ENCODE assay signal across 11 cellular contexts in the genomic region with DNA sequence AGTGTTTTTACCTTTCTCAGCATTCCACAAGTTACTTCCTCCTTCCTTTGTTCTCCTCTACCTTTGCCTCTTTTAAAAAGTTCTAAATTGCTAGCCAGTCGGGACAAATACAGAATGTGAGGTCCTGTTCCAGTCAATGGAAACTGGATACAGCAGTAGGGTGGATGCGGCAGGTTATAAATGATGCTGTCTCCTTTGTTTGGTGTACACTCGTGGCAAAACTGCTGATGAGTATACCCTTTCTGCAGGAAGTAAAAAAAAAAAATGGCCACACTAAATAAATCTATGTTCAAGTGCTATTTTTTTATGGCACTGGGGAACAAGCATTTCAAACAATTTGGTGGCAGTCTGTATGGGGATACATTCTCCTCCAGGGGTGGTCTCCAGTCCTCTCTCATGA. TPM values are rescaled to one million over a fixed set of nuclear protein-coding genes. Genes with fewer than 3 reads are reported as not detected.
A peak's percentile ranks its signal among the peaks of the same experiment; 100 is the strongest.
DNase-seq lines count a peak whose midpoint lies in the region; ATAC-seq, FAIRE-seq and TF ChIP-seq lines count a peak whose summit lies in the region.
"Had no signal": no experiment of that assay in that cellular context is flagged by ENCODE, and none has a peak within 500 bp of the region (broad histone marks: within the 10 kb centered on the region; RNA-seq: fewer than 3 reads in every experiment).

No MANE protein-coding gene starts in this region.

- no peak for ATAC-seq in activated T-cell treated with anti-CD3 and anti-CD28 coated beads, Interleukin-2, amount 50 U/mL, for 72 hours (replicated peaks in 1 of 2)
- ATAC-seq in GM12878 = no peak
- no peak for ATAC-seq in HG02610 (IDR thresholded peaks at IDR 0.05; ENCODE audit: unreplicated experiment)

- RAD21 ChIA-PET in GM12878 (lab: Charles Lee; ENCODE audit: unreplicated experiment) = interaction anchor here (0.7 to 6.0 kb wide), 4 partner anchors 24 to 45 kb away, joined by 5 to 75 read pairs (median 14); no protein-coding TSS in a partner anchor

- no peaks in the 10 kb centered on the region for H3K9me3 Mint-ChIP-seq in activated T-cell treated with anti-CD3 and anti-CD28 coated beads, Interleukin-2, amount 50 U/mL, for 72 hours
- H3K9me3 Mint-ChIP-seq: T-helper 2 cell treated with Interferon-gamma antibody and Interleukin-4, amounts not matched to agents 5 μg/mL and 100 μg/mL, for 36 hours had no signal

- no peak overlapping the region for H3K23ac ChIP-seq in mesenchymal stem cell (ENCODE audit: low read length in 2 of 2)

- peak overlapping the region; percentile 97 for H2BK5ac ChIP-seq in mesenchymal stem cell (ENCODE audit: low read depth, low read length, poor library complexity, severe bottlenecking)

- H3K4me3 ChIP-seq in GM12878 (no peak overlapping the region), mesenchymal stem cell (ENCODE audit: insufficient read depth in 1 of 2, low read depth in 1 of 2, low read length in 2 of 2) (no peak overlapping the region), urinary bladder (ENCODE audit: low read depth, low read length) (no peak overlapping the region)

- H2BK120ac ChIP-seq in mesenchymal stem cell (ENCODE audit: low read depth, low read length) = no peak overlapping the region

- peaks cover 2% of the 10 kb centered on the region for H3K79me1 ChIP-seq in mesenchymal stem cell (replicated peaks; ENCODE audit: low read length, poor library complexity, severe bottlenecking)

- no peak for DNase-seq in activated T-cell treated with anti-CD3 and anti-CD28 coated beads, Interleukin-2, amount 50 U/mL, for 72 hours
- no peak for DNase-seq in activated T-cell treated with anti-CD3 and anti-CD28 coated beads, Interleukin-2, amount 50 U/mL, for 48 hours
- DNase-seq in GM12878 (ENCODE audit: low read depth, low spot score) (no peak), mesenchymal stem cell (no peak), NCI-H1105 (lab: John Stamatoyannopoulos, UW) (no peak), head of caudate nucleus (no peak)
- DNase-seq: activated T-cell treated with anti-CD3 and anti-CD28 coated beads for 4 hours had no signal

- peaks cover 1% of the 10 kb centered on the region; the same call in 1 of the 3 replicates for H3K9me3 ChIP-seq in GM12878 (replicated peaks; ENCODE audit: control insufficient read depth, insufficient read depth, low read length)
- no peaks in the 10 kb centered on the region for H3K9me3 ChIP-seq in mesenchymal stem cell (ENCODE audit: control insufficient read depth, low read length)

- peaks cover 0 to 6% of the 10 kb centered on the region in 2 donors for H3K36me3 Mint-ChIP-seq in activated T-cell treated with anti-CD3 and anti-CD28 coated beads, Interleukin-2, amount 50 U/mL, for 72 hours (ENCODE audit: insufficient read depth in 2 of 2)

- H2BK15ac ChIP-seq in mesenchymal stem cell (ENCODE audit: low read depth, poor library complexity, severe bottlenecking) = no peak overlapping the region

- no peaks in the 10 kb centered on the region for H3K27me3 Mint-ChIP-seq in activated T-cell treated with anti-CD3 and anti-CD28 coated beads, Interleukin-2, amount 50 U/mL, for 72 hours (ENCODE audit: low read depth)

- H3K36me3 ChIP-seq in GM12878 (ENCODE audit: control insufficient read depth in 2 of 2, insufficient read depth in 2 of 2, low read length in 1 of 2) (no peaks in the 10 kb centered on the region), mesenchymal stem cell (ENCODE audit: control insufficient read depth in 1 of 2, insufficient read depth in 2 of 2, low read depth in 1 of 2, low read length in 2 of 2) (no peaks in the 10 kb centered on the region), urinary bladder (ENCODE audit: insufficient read depth) (no peaks in the 10 kb centered on the region)

- peak overlapping the region in 1 of 2 experiments; percentile 41 for H3K18ac ChIP-seq in mesenchymal stem cell (ENCODE audit: low read depth in 1 of 2, low read length in 2 of 2)

- no TSS peak for BruUV-seq in GM12878 (replicated peaks; lab: Mats Ljungman, UMichigan)

- SMC1A ChIA-PET in GM12878 (lab: Charles Lee; ENCODE audit: uncharacterized antibody, unreplicated experiment) = interaction anchor here (6.5 kb wide), 1 partner anchor 33 kb away, joined by 41 read pairs; no protein-coding TSS in a partner anchor

- no peak overlapping the region for H4K91ac ChIP-seq in mesenchymal stem cell (ENCODE audit: low read length)

- no peak overlapping the region for H3K4ac ChIP-seq in mesenchymal stem cell (ENCODE audit: low read depth in 1 of 2, low read length in 2 of 2)

- CTCF ChIA-PET in GM12878 (lab: Yijun Ruan, JAX) = no interaction called here

- no peak overlapping the region for H4K8ac ChIP-seq in mesenchymal stem cell (ENCODE audit: low read length)

- no peak overlapping the region for H3K27ac ChIP-seq in GM12878 (ENCODE audit: control insufficient read depth, insufficient read depth)
- peak overlapping the region; percentile 97 for H3K27ac ChIP-seq in mesenchymal stem cell (ENCODE audit: low read length, poor library complexity, severe bottlenecking)
- H3K27ac ChIP-seq in urinary bladder (ENCODE audit: low read depth) = peak overlapping the region; percentile 67

- H3K27ac Mint-ChIP-seq in activated T-cell treated with anti-CD3 and anti-CD28 coated beads, Interleukin-2, amount 50 U/mL, for 72 hours = peak overlapping the region; percentile 76
- H3K27ac Mint-ChIP-seq: T-helper 2 cell treated with Interferon-gamma antibody and Interleukin-4, amounts not matched to agents 5 μg/mL and 100 μg/mL, for 36 hours had no signal

- TF ChIP-seq POLR2A in GM12878 (IDR thresholded peaks at IDR 0.05; ENCODE audit: low read depth, low read length) = no peak

- H3K27me3 ChIP-seq in GM12878 (replicated peaks in 1 of 2; ENCODE audit: control insufficient read depth in 2 of 2, insufficient read depth in 2 of 2, low read length in 1 of 2) (no peaks in the 10 kb centered on the region), mesenchymal stem cell (ENCODE audit: control insufficient read depth in 1 of 2, insufficient read depth in 1 of 2, low read length in 2 of 2) (no peaks in the 10 kb centered on the region)

- H3K4me2 ChIP-seq in GM12878 (ENCODE audit: control insufficient read depth, insufficient read depth) = no peak overlapping the region; the same call in 1 of the 2 replicates
- peak overlapping the region; percentile 14 for H3K4me2 ChIP-seq in mesenchymal stem cell (ENCODE audit: low read length, poor library complexity, severe bottlenecking)

- in situ Hi-C loops in GM12878 (cut with MboI) = no loop called here

- H3K4me3 Mint-ChIP-seq in activated T-cell treated with anti-CD3 and anti-CD28 coated beads, Interleukin-2, amount 50 U/mL, for 72 hours = no peak overlapping the region
- H3K4me3 Mint-ChIP-seq: T-helper 2 cell treated with Interferon-gamma antibody and Interleukin-4, amounts not matched to agents 5 μg/mL and 100 μg/mL, for 36 hours had no signal

- no peak overlapping the region for H3K14ac ChIP-seq in mesenchymal stem cell (ENCODE audit: low read length in 2 of 2)

- peak overlapping the region; percentile 86 for H2AK5ac ChIP-seq in mesenchymal stem cell (ENCODE audit: low read length, severe bottlenecking)

- H2BK12ac ChIP-seq in mesenchymal stem cell (ENCODE audit: low read length in 2 of 2) = peak overlapping the region in 1 of 2 experiments; percentile 48

- intact Hi-C loops in GM12878 (cut with micrococcal nuclease; ENCODE audit: unreplicated experiment) = no loop called here
- intact Hi-C loops in head of caudate nucleus (cut with DNase I) = loop anchor here (10.0 kb wide), 1 partner anchor 202 kb away; no protein-coding TSS in a partner anchor

- no peaks in the 10 kb centered on the region for H4K20me1 ChIP-seq in GM12878 (ENCODE audit: control insufficient read depth, insufficient read depth)

- 62% methylated on average over 3 of the region's 3 CpGs for WGBS in GM12878 (ENCODE audit: insufficient coverage, insufficient replicate concordance, low lambda C conversion rate, missing lambda C conversion rate)
- 50% methylated on average over 3 of the region's 3 CpGs for WGBS in mesenchymal stem cell
- WGBS in urinary bladder = 62% methylated on average over 3 of the region's 3 CpGs

- FAIRE-seq in GM12878 (lab: Jason Lieb, UNC) = no peak

- no peak for TF ChIP-seq CTCF in GM12878 (IDR thresholded peaks at IDR 0.05 in 2 of 3, conservative IDR thresholded peaks at IDR 0.05 in 1 of 3; ENCODE audit: control insufficient read depth in 2 of 3, extremely low read depth in 1 of 3, insufficient read depth in 1 of 3, low read depth in 3 of 3, low read length in 3 of 3)

- H3K4me1 Mint-ChIP-seq in activated T-cell treated with anti-CD3 and anti-CD28 coated beads, Interleukin-2, amount 50 U/mL, for 72 hours (ENCODE audit: low read depth) = peaks cover 33% of the 10 kb centered on the region

- no peak for TF ChIP-seq EP300 in GM12878 (IDR thresholded peaks at IDR 0.05; ENCODE audit: borderline replicate concordance in 1 of 2, control insufficient read depth in 1 of 2, low read depth in 2 of 2, low read length in 2 of 2)

- no peaks in the 10 kb centered on the region for H3K79me2 ChIP-seq in GM12878 (ENCODE audit: control insufficient read depth, insufficient read depth, low read length)

- no peak overlapping the region for H3K9ac ChIP-seq in GM12878 (ENCODE audit: control insufficient read depth, insufficient read depth, low read length)
- peak overlapping the region; percentile 95 for H3K9ac ChIP-seq in mesenchymal stem cell (ENCODE audit: low read length)

- POLR2A ChIA-PET in GM12878 (lab: Charles Lee) = interaction anchor here (0.6 to 4.1 kb wide), 3 partner anchors 30 to 1359 kb away, joined by 4 to 24 read pairs (median 6); no protein-coding TSS in a partner anchor

- no peak for TF ChIP-seq RAD21 in GM12878 (IDR thresholded peaks at IDR 0.05; ENCODE audit: insufficient read depth, low read depth, low read length)

- H2AFZ ChIP-seq in GM12878 (ENCODE audit: control insufficient read depth, low read depth, low read length) (0 out of 2 replicates have a peak overlapping the region, but pooled peaks have one; percentile 38), mesenchymal stem cell (ENCODE audit: low read depth, low read length) (no peak overlapping the region)

- H3K4me1 ChIP-seq in GM12878 (ENCODE audit: control insufficient read depth, insufficient read depth, low read length) = peaks cover 21% of the 10 kb centered on the region
- peaks cover 9% of the 10 kb centered on the region for H3K4me1 ChIP-seq in mesenchymal stem cell (ENCODE audit: control insufficient read depth, insufficient read depth, low read depth, low read length)
- no peaks in the 10 kb centered on the region for H3K4me1 ChIP-seq in urinary bladder (ENCODE audit: insufficient read depth)

RNA-seq across cellular contexts. Expression of a gene that starts 27.5 kb away (rescaled TPM):
- total RNA-seq in activated T-cell treated with anti-CD3 and anti-CD28 coated beads, Interleukin-2, amount 50 U/mL, for 72 hours = 10 to 100 TPM; 18.9 to 23.6 TPM
- total RNA-seq in GM12878 (2013; cell fraction: nucleolus; rRNA removed) = not detected in 2 replicates
- 0.96 and 1.6 TPM in 2 replicates for total RNA-seq in GM12878 (2014; rRNA removed)
- total RNA-seq in GM12878 (2014; rRNA removed; fragmentation: Illumina TruSeq; extraction: Trizol) = 1.0 and 2.4 TPM in 2 replicates
- total RNA-seq in GM12878 (2021) = 0.64 and 1.2 TPM in 2 replicates
- polyA plus RNA-seq in GM12878 (2011; ENCODE audit: low read depth) = not detected
- polyA plus RNA-seq in GM12878 (2011; rRNA removed) = 0.24 and 0.31 TPM in 2 replicates
- polyA plus RNA-seq in GM12878 (2011; cell fraction: cytosol; rRNA removed) = 0.04 and 0.15 TPM in 2 replicates
- 0.28 and 0.33 TPM in 2 replicates for polyA plus RNA-seq in GM12878 (2011; cell fraction: nucleus; rRNA removed)
- polyA plus RNA-seq in GM12878 (2012) = 0.08 and 0.16 TPM in 2 replicates
- polyA plus RNA-seq in GM12878 (2014; fragmentation: Illumina TruSeq; extraction: Trizol) = 1.9 and 2.8 TPM in 2 replicates
- 1 to 10 TPM in 1 of 2 experiments, under 1 TPM in 1; 0.88 to 1.5 TPM for polyA plus RNA-seq in GM12878 (2014; fragmentation: Nextera tagmentation; extraction: Ambion mirVana)
- polyA plus RNA-seq in GM12878 (2014; rRNA removed) = 0.61 and 2.0 TPM in 2 replicates
- polyA plus RNA-seq in GM12878 (2016; fragmentation: Nextera tagmentation; extraction: Ambion mirVana) = under 1 TPM; 0.27 to 0.28 TPM
- 0.26 TPM in 1 of 2 replicates, not detected in the other for polyA minus RNA-seq in GM12878 (2011; rRNA and poly(A)+ RNA removed)
- polyA minus RNA-seq in GM12878 (2011; cell fraction: cytosol; rRNA and poly(A)+ RNA removed) = 1.8 TPM in 1 of 2 replicates, not detected in the other
- polyA minus RNA-seq in GM12878 (2011; cell fraction: nucleus; rRNA and poly(A)+ RNA removed) = not detected in 2 replicates
- polyA plus RNA-seq in mesenchymal stem cell (2013, experiment 1 of 2) = 0.06 TPM
- 0.05 TPM for polyA plus RNA-seq in mesenchymal stem cell (2013, experiment 2 of 2)
- total RNA-seq in urinary bladder = 1.3 TPM
- 1.9 TPM for polyA plus RNA-seq in urinary bladder
- total RNA-seq: fibroblast of lung had no signal
- polyA plus RNA-seq: fibroblast of lung had no signal

RNA-seq across cellular contexts. Expression of a gene that starts 47.2 kb away (rescaled TPM):
- total RNA-seq in activated T-cell treated with anti-CD3 and anti-CD28 coated beads, Interleukin-2, amount 50 U/mL, for 72 hours = 1 to 10 TPM; 6.1 to 7.1 TPM
- not detected in 2 replicates for total RNA-seq in GM12878 (2013; cell fraction: nucleolus; rRNA removed)
- total RNA-seq in GM12878 (2014; rRNA removed) (not detected in 2 replicates), GM12878 (2014; rRNA removed; fragmentation: Illumina TruSeq; extraction: Trizol) (not detected in 2 replicates), GM12878 (2021) (not detected in 2 replicates), urinary bladder (0.37 TPM)
- polyA plus RNA-seq in GM12878 (2011; ENCODE audit: low read depth) = not detected
- polyA plus RNA-seq in GM12878 (2011; rRNA removed) (not detected in 2 replicates), GM12878 (2014; fragmentation: Illumina TruSeq; extraction: Trizol) (0.07 TPM in 1 of 2 replicates, not detected in the other), GM12878 (2014; fragmentation: Nextera tagmentation; extraction: Ambion mirVana) (under 1 TPM in 1 of 2 experiments, not detected in 1; 0.34 TPM), GM12878 (2014; rRNA removed) (not detected in 2 replicates), GM12878 (2016; fragmentation: Nextera tagmentation; extraction: Ambion mirVana) (not detected), urinary bladder (0.23 TPM)
- not detected in 2 replicates for polyA plus RNA-seq in GM12878 (2011; cell fraction: cytosol; rRNA removed)
- polyA plus RNA-seq in GM12878 (2011; cell fraction: nucleus; rRNA removed) = 0.13 TPM in 1 of 2 replicates, not detected in the other
- polyA plus RNA-seq in GM12878 (2012) = not detected in 2 replicates
- not detected in 2 replicates for polyA minus RNA-seq in GM12878 (2011; rRNA and poly(A)+ RNA removed)
- polyA minus RNA-seq in GM12878 (2011; cell fraction: cytosol; rRNA and poly(A)+ RNA removed) = not detected in 2 replicates
- polyA minus RNA-seq in GM12878 (2011; cell fraction: nucleus; rRNA and poly(A)+ RNA removed) = 0.24 TPM in 1 of 2 replicates, not detected in the other
- not detected for polyA plus RNA-seq in mesenchymal stem cell (2013, experiment 1 of 2)
- polyA plus RNA-seq in mesenchymal stem cell (2013, experiment 2 of 2) = not detected
- total RNA-seq: fibroblast of lung had no signal
- polyA plus RNA-seq: fibroblast of lung had no signal

RNA-seq across cellular contexts. Expression of a gene that starts 54.7 kb away (rescaled TPM):
- total RNA-seq in activated T-cell treated with anti-CD3 and anti-CD28 coated beads, Interleukin-2, amount 50 U/mL, for 72 hours = 1 to 10 TPM; 2.0 to 6.6 TPM
- total RNA-seq in GM12878 (2013; cell fraction: nucleolus; rRNA removed) = 0.20 and 0.48 TPM in 2 replicates
- total RNA-seq in GM12878 (2014; rRNA removed) = under 0.01 TPM in 2 replicates
- 0.05 TPM in 1 of 2 replicates, not detected in the other for total RNA-seq in GM12878 (2014; rRNA removed; fragmentation: Illumina TruSeq; extraction: Trizol)
- 0.21 TPM in 1 of 2 replicates, not detected in the other for total RNA-seq in GM12878 (2021)
- polyA plus RNA-seq in GM12878 (2011; ENCODE audit: low read depth) = 0.47 TPM
- 0.39 and 0.50 TPM in 2 replicates for polyA plus RNA-seq in GM12878 (2011; rRNA removed)
- polyA plus RNA-seq in GM12878 (2011; cell fraction: cytosol; rRNA removed) = 0.13 and 0.19 TPM in 2 replicates
- 0.09 and 0.10 TPM in 2 replicates for polyA plus RNA-seq in GM12878 (2011; cell fraction: nucleus; rRNA removed)
- 0.62 and 0.93 TPM in 2 replicates for polyA plus RNA-seq in GM12878 (2012)
- 0.03 and 0.63 TPM in 2 replicates for polyA plus RNA-seq in GM12878 (2014; fragmentation: Illumina TruSeq; extraction: Trizol)
- under 1 TPM; 0.11 to 0.15 TPM for polyA plus RNA-seq in GM12878 (2014; fragmentation: Nextera tagmentation; extraction: Ambion mirVana)
- polyA plus RNA-seq in GM12878 (2014; rRNA removed) = not detected in 2 replicates
- under 1 TPM in 1 of 2 experiments, not detected in 1; 0.19 TPM for polyA plus RNA-seq in GM12878 (2016; fragmentation: Nextera tagmentation; extraction: Ambion mirVana)
- 0.05 and 0.95 TPM in 2 replicates for polyA minus RNA-seq in GM12878 (2011; rRNA and poly(A)+ RNA removed)
- polyA minus RNA-seq in GM12878 (2011; cell fraction: cytosol; rRNA and poly(A)+ RNA removed) = not detected in 2 replicates
- polyA minus RNA-seq in GM12878 (2011; cell fraction: nucleus; rRNA and poly(A)+ RNA removed) = 0.19 and 0.24 TPM in 2 replicates
- polyA plus RNA-seq in mesenchymal stem cell (2013, experiment 1 of 2) = 0.01 TPM
- polyA plus RNA-seq in mesenchymal stem cell (2013, experiment 2 of 2) = 0.03 TPM
- total RNA-seq in urinary bladder = 1.0 TPM
- polyA plus RNA-seq in urinary bladder = 1.2 TPM

RNA-seq across cellular contexts. Expression of a gene that starts 58.1 kb away (rescaled TPM):
- 1 to 10 TPM; 2.5 to 2.8 TPM for total RNA-seq in activated T-cell treated with anti-CD3 and anti-CD28 coated beads, Interleukin-2, amount 50 U/mL, for 72 hours
- total RNA-seq in GM12878 (2013; cell fraction: nucleolus; rRNA removed) = not detected in 2 replicates
- total RNA-seq in GM12878 (2014; rRNA removed) (0.60 TPM in 1 of 2 replicates, not detected in the other), GM12878 (2014; rRNA removed; fragmentation: Illumina TruSeq; extraction: Trizol) (0.22 TPM in 1 of 2 replicates, not detected in the other), GM12878 (2021) (not detected in 2 replicates), urinary bladder (0.69 TPM)
- not detected for polyA plus RNA-seq in GM12878 (2011; ENCODE audit: low read depth)
- polyA plus RNA-seq in GM12878 (2011; rRNA removed) (not detected in 2 replicates), GM12878 (2014; fragmentation: Illumina TruSeq; extraction: Trizol) (0.09 TPM in 1 of 2 replicates, not detected in the other), GM12878 (2014; fragmentation: Nextera tagmentation; extraction: Ambion mirVana) (under 1 TPM in 1 of 2 experiments, not detected in 1; 0.09 TPM), GM12878 (2014; rRNA removed) (not detected in 2 replicates), GM12878 (2016; fragmentation: Nextera tagmentation; extraction: Ambion mirVana) (not detected), urinary bladder (0.49 TPM)
- not detected in 2 replicates for polyA plus RNA-seq in GM12878 (2011; cell fraction: cytosol; rRNA removed)
- polyA plus RNA-seq in GM12878 (2011; cell fraction: nucleus; rRNA removed) = not detected in 2 replicates
- polyA plus RNA-seq in GM12878 (2012) = not detected in 2 replicates
- polyA minus RNA-seq in GM12878 (2011; rRNA and poly(A)+ RNA removed) = not detected in 2 replicates
- not detected in 2 replicates for polyA minus RNA-seq in GM12878 (2011; cell fraction: cytosol; rRNA and poly(A)+ RNA removed)
- polyA minus RNA-seq in GM12878 (2011; cell fraction: nucleus; rRNA and poly(A)+ RNA removed) = not detected in 2 replicates
- 0.10 TPM for polyA plus RNA-seq in mesenchymal stem cell (2013, experiment 1 of 2)
- 0.18 TPM for polyA plus RNA-seq in mesenchymal stem cell (2013, experiment 2 of 2)
- total RNA-seq: fibroblast of lung had no signal
- polyA plus RNA-seq: fibroblast of lung had no signal
